ENCODE assay signal across 10 cellular contexts in the genomic region with DNA sequence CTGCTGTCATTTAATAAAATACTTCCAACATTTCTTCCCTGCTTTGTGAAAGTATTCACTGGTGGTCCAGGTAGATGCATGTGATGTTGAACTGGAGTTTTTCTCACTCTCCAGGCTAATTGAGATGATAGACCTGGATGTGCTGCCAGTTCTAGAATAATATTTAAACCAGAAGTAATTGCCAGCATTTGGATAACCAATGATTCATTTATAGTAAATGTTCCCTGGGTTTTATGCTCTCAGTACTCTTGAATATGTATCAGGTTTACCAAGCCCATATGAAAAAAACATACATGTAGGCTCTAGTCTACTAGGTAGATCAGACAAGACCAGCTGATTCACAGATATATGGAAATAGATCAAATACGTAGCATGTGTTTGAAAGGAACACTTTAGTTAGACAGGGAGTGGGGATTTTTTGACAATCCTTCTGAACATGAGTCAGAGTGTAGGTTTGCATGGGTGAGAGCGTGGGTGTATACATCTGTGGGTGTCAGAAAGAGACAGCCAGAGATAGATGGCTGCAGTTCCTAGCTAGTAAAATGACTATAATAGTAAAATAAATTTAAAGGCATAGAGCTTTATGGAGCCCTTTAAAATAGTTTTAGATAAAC.
DNase-seq lines count a peak whose midpoint lies in the region; ATAC-seq and TF ChIP-seq lines count a peak whose summit lies in the region.
"Had no signal": no experiment of that assay in that cellular context is flagged by ENCODE, and none has a peak within 500 bp of the region (broad histone marks: within the 10 kb centered on the region; RNA-seq: fewer than 3 reads in every experiment).

No MANE protein-coding gene starts in this region.

- no peaks in the 10 kb centered on the region for H3K9me3 ChIP-seq in colonic mucosa
- H3K9me3 ChIP-seq: neutrophil had no signal

- ATAC-seq in GM21360 (IDR thresholded peaks at IDR 0.05; ENCODE audit: unreplicated experiment) = peak; percentile 51
- ATAC-seq in SK-N-SH treated with all-trans-retinoic acid at 6 μM for 48 hours = no peak
- ATAC-seq in GM19328 (IDR thresholded peaks at IDR 0.05; ENCODE audit: unreplicated experiment) = no peak

- H3K4me3 ChIP-seq in colonic mucosa = no peak overlapping the region

- no peak overlapping the region for H3K9ac ChIP-seq in colonic mucosa (ENCODE audit: low read depth in 2 of 2, low read length in 2 of 2)

- H3K27ac ChIP-seq in colonic mucosa = no peak overlapping the region
- H3K27ac ChIP-seq: neutrophil had no signal

- no peaks in the 10 kb centered on the region for H3K27me3 ChIP-seq in colonic mucosa
- H3K27me3 ChIP-seq: neutrophil had no signal

- H3K36me3 ChIP-seq in colonic mucosa = no peaks in the 10 kb centered on the region
- H3K36me3 ChIP-seq: neutrophil had no signal

- intact Hi-C loops in head of caudate nucleus (cut with DNase I) (no loop called here), colonic mucosa (cut with DNase I) (no loop called here)

- no peak for TF ChIP-seq CTCF in colonic mucosa (IDR thresholded peaks at IDR 0.05)

- H3K4me1 ChIP-seq in colonic mucosa = no peaks in the 10 kb centered on the region

- DNase-seq in EL (peak; percentile 24), RPMI7951 (ENCODE audit: low read depth) (peak; percentile 64), head of caudate nucleus (peak in 38 of 42 donors; percentile 8 to 84 (median 52)), colonic mucosa (no peak), NCI-H748 (lab: John Stamatoyannopoulos, UW; ENCODE audit: unreplicated experiment) (no peak)
- DNase-seq: CD8-positive, alpha-beta memory T cell had no signal

TF ChIP-seq in SK-N-SH treated with all-trans-retinoic acid at 6 μM for 48 hours, 23 proteins besides CTCF, POLR2A, EP300 and RAD21:
- TF ChIP-seq PPARA (CRISPR knock-in tag; IDR thresholded peaks at IDR 0.05; ENCODE audit: borderline replicate concordance) = no peak
- TF ChIP-seq, protein P1, sequence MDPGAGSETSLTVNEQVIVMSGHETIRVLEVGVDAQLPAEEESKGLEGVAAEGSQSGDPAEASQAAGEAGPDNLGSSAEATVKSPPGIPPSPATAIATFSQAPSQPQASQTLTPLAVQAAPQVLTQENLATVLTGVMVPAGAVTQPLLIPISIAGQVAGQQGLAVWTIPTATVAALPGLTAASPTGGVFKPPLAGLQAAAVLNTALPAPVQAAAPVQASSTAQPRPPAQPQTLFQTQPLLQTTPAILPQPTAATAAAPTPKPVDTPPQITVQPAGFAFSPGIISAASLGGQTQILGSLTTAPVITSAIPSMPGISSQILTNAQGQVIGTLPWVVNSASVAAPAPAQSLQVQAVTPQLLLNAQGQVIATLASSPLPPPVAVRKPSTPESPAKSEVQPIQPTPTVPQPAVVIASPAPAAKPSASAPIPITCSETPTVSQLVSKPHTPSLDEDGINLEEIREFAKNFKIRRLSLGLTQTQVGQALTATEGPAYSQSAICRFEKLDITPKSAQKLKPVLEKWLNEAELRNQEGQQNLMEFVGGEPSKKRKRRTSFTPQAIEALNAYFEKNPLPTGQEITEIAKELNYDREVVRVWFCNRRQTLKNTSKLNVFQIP (CRISPR knock-in tag; IDR thresholded peaks at IDR 0.05; ENCODE audit: borderline replicate concordance, low read depth) = no peak
- no peak for TF ChIP-seq CSDC2 (CRISPR knock-in tag; IDR thresholded peaks at IDR 0.05)
- TF ChIP-seq, protein P2, sequence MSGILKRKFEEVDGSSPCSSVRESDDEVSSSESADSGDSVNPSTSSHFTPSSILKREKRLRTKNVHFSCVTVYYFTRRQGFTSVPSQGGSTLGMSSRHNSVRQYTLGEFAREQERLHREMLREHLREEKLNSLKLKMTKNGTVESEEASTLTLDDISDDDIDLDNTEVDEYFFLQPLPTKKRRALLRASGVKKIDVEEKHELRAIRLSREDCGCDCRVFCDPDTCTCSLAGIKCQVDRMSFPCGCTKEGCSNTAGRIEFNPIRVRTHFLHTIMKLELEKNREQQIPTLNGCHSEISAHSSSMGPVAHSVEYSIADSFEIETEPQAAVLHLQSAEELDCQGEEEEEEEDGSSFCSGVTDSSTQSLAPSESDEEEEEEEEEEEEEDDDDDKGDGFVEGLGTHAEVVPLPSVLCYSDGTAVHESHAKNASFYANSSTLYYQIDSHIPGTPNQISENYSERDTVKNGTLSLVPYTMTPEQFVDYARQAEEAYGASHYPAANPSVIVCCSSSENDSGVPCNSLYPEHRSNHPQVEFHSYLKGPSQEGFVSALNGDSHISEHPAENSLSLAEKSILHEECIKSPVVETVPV (CRISPR knock-in tag; IDR thresholded peaks at IDR 0.05) = no peak
- no peak for TF ChIP-seq TCF4 (CRISPR knock-in tag; IDR thresholded peaks at IDR 0.05; ENCODE audit: borderline replicate concordance)
- no peak for TF ChIP-seq ZNF565 (CRISPR knock-in tag; conservative IDR thresholded peaks at IDR 0.05; ENCODE audit: low read depth)

Comparison
In these comparisons a context has a peak if more than half of its experiments do, and no peak if none do; other contexts are left out.
1. DNase-seq: peak in EL (single experiment), RPMI7951 (single experiment) and head of caudate nucleus (38 of 42); none in colonic mucosa (single experiment) and NCI-H748 (single experiment).